8 cellular contexts compared by ENCODE assay signal in genomic region chr10:64041185-64041988, GRCh38.
DNase-seq lines count a peak whose midpoint lies in the region; ATAC-seq and TF ChIP-seq lines count a peak whose summit lies in the region.

No MANE protein-coding gene starts in this region.

- peak; percentile 99 for TF ChIP-seq CTCF in endothelial cell (IDR thresholded peaks at IDR 0.05; ENCODE audit: unreplicated experiment)

- intact Hi-C loops in CD4-positive, alpha-beta memory T cell (cut with micrococcal nuclease), result no loop called here

- H3K4me1 ChIP-seq in CD4-positive, alpha-beta memory T cell (ENCODE audit: insufficient read depth, low read length), result peaks cover 3% of the 10 kb centered on the region

- H3K4me1 Mint-ChIP-seq in CD4-positive, alpha-beta memory T cell, result peaks cover 6 to 11% (median 6%) of the 10 kb centered on the region in 4 donors
- H3K4me1 Mint-ChIP-seq in endothelial cell (ENCODE audit: unreplicated experiment), result peaks cover 23% of the 10 kb centered on the region

- H3K9me3 ChIP-seq in CD4-positive, alpha-beta memory T cell (ENCODE audit: control insufficient read depth in 1 of 2, low read length in 2 of 2), result no peaks in the 10 kb centered on the region

- peak; percentile 78 to 86 (median 84) for DNase-seq in CD4-positive, alpha-beta memory T cell
- DNase-seq in NOMO-1 treated with DMSO at 0.1 percent for 48 hours (lab: John Stamatoyannopoulos, UW; ENCODE audit: unreplicated experiment) (peak; percentile 82), endothelial cell (ENCODE audit: low spot score) (peak; percentile 72), mucosa of gallbladder (ENCODE audit: low spot score) (peak; percentile 80)
- DNase-seq in activated CD8-positive, alpha-beta memory T cell treated with anti-CD3 and anti-CD28 coated beads, Interleukin-2, amount 50 U/mL, for 1 hour (ENCODE audit: extremely low read depth), result peak; percentile 56
- DNase-seq in stimulated activated CD8-positive, alpha-beta memory T cell treated with anti-CD3 and anti-CD28 coated beads, Interleukin-4, amount 100 ng/mL, for 24 hours (ENCODE audit: low read depth), result peak; percentile 50

- CTCF ChIA-PET in CD4-positive, alpha-beta memory T cell (lab: Charles Lee; ENCODE audit: partially characterized antibody), result interaction anchor here (0.9 to 1.9 kb wide), 8 partner anchors 10 to 45 kb away, joined by 3 to 20 read pairs (median 4); no protein-coding TSS in a partner anchor

- no peaks in the 10 kb centered on the region for H3K36me3 Mint-ChIP-seq in CD4-positive, alpha-beta memory T cell
- no peaks in the 10 kb centered on the region for H3K36me3 Mint-ChIP-seq in endothelial cell (ENCODE audit: low read depth, unreplicated experiment)

- peak overlapping the region in 1 of 2 donors; percentile 36 for H3K4me3 ChIP-seq in CD4-positive, alpha-beta memory T cell (ENCODE audit: low read length in 2 of 2)

- H3K4me3 Mint-ChIP-seq in CD4-positive, alpha-beta memory T cell, result peak overlapping the region; percentile 51 to 84 (median 78)
- H3K4me3 Mint-ChIP-seq in endothelial cell (ENCODE audit: unreplicated experiment), result no peak overlapping the region

- ATAC-seq in GM19438 (IDR thresholded peaks at IDR 0.05; ENCODE audit: low read depth, unreplicated experiment) (peak; percentile 93), HG03521 (IDR thresholded peaks at IDR 0.05; ENCODE audit: unreplicated experiment) (peak; percentile 91)

- H3K9me3 Mint-ChIP-seq in CD4-positive, alpha-beta memory T cell, result no peaks in the 10 kb centered on the region
- H3K9me3 Mint-ChIP-seq in endothelial cell (ENCODE audit: unreplicated experiment), result no peaks in the 10 kb centered on the region

- peaks cover 2 to 9% of the 10 kb centered on the region in 2 donors for H3K27me3 Mint-ChIP-seq in CD4-positive, alpha-beta memory T cell
- peaks cover 4% of the 10 kb centered on the region for H3K27me3 Mint-ChIP-seq in endothelial cell (ENCODE audit: unreplicated experiment)

- H3K27ac ChIP-seq in CD4-positive, alpha-beta memory T cell (ENCODE audit: low read depth, low read length), result no peak overlapping the region

- H3K36me3 ChIP-seq in CD4-positive, alpha-beta memory T cell (ENCODE audit: insufficient read depth, low read length), result no peaks in the 10 kb centered on the region

- peak overlapping the region in 4 of 7 donors; percentile 25 to 67 (median 40) for H3K27ac Mint-ChIP-seq in CD4-positive, alpha-beta memory T cell
- H3K27ac Mint-ChIP-seq in endothelial cell (ENCODE audit: unreplicated experiment), result no peak overlapping the region

- POLR2A ChIA-PET in CD4-positive, alpha-beta memory T cell (lab: Charles Lee; ENCODE audit: partially characterized antibody), result no interaction called here

- H3K27me3 ChIP-seq in CD4-positive, alpha-beta memory T cell (ENCODE audit: insufficient read depth, low read length), result no peaks in the 10 kb centered on the region
